ENCODE assay signal across 18 cellular contexts in genomic region chr10:42488416-42488815, GRCh38.
DNase-seq lines count a peak whose midpoint lies in the region; TF ChIP-seq lines count a peak whose summit lies in the region.
"Had no signal": no experiment of that assay in that cellular context is flagged by ENCODE, and none has a peak within 500 bp of the region (broad histone marks: within the 10 kb centered on the region; RNA-seq: fewer than 3 reads in every experiment).

No MANE protein-coding gene starts in this region.

- peak overlapping the region in 3 of 8 donors; percentile 1 to 31 (median 14) for H3K4me3 ChIP-seq in spleen
- H3K4me3 ChIP-seq in hepatocyte = no peak overlapping the region
- H3K4me3 ChIP-seq: ascending aorta had no signal

- no peaks in the 10 kb centered on the region for H3K9me2 ChIP-seq in hepatocyte (replicated peaks; ENCODE audit: insufficient read depth)

- H3K79me2 ChIP-seq in hepatocyte = no peaks in the 10 kb centered on the region

- TF ChIP-seq CTCF in spleen (IDR thresholded peaks at IDR 0.05 in 8 of 11, conservative IDR thresholded peaks at IDR 0.05 in 3 of 11) (no peak), hepatocyte (IDR thresholded peaks at IDR 0.05; ENCODE audit: poor library complexity) (no peak)

- H3K27ac ChIP-seq in spleen (peak overlapping the region in 7 of 8 donors; percentile 2 to 67 (median 52)), hepatocyte (no peak overlapping the region)

- DNase-seq in GM03348 (ENCODE audit: low spot score) (peak; percentile 56), RKO (ENCODE audit: low spot score) (peak; percentile 48), fibroblast of gingiva (ENCODE audit: low read depth) (peak; percentile 61), spleen (no peak), hepatocyte (ENCODE audit: low spot score) (no peak)
- DNase-seq in effector CD4-positive, alpha-beta T cell = no peak
- no peak for DNase-seq in activated CD4-positive, alpha-beta T cell treated with anti-CD3 and anti-CD28 coated beads, Interleukin-2, amount 50 U/mL, for 4 hours
- DNase-seq: activated CD4-positive, alpha-beta T cell treated with anti-CD3 and anti-CD28 coated beads, Interleukin-2, amount 10 ng/mL, durations not matched to agents 7 days and 5 days; COR-L47; effector memory CD8-positive, alpha-beta T cell; H9; naive thymus-derived CD8-positive, alpha-beta T cell; NCI-H2081; NCI-H774; retina; stimulated activated CD4-positive, alpha-beta T cell treated with anti-CD3 and anti-CD28 coated beads, Interleukin-4, amount 100 ng/mL, for 24 hours; T1000 had no signal

- H3K4me2 ChIP-seq in hepatocyte = no peak overlapping the region

- intact Hi-C loops in spleen (cut with DNase I; ENCODE audit: low total_unique reads) = no loop called here

- H3K27me3 ChIP-seq in spleen (replicated peaks in 1 of 7) (no peaks in the 10 kb centered on the region), hepatocyte (no peaks in the 10 kb centered on the region)
- H3K27me3 ChIP-seq: ascending aorta had no signal

- H3K9me3 ChIP-seq in spleen (peaks cover 0 to 16% (median 0%) of the 10 kb centered on the region in 8 donors), hepatocyte (ENCODE audit: low read depth) (no peaks in the 10 kb centered on the region)
- H3K9me3 ChIP-seq: ascending aorta had no signal

- no peak overlapping the region for H2AFZ ChIP-seq in hepatocyte

- no peak for TF ChIP-seq POLR2A in spleen (IDR thresholded peaks at IDR 0.05)

- H4K20me1 ChIP-seq in hepatocyte (ENCODE audit: insufficient read depth, poor library complexity, severe bottlenecking) = no peaks in the 10 kb centered on the region

- 41 to 57% (median 46%) methylated on average over 5 of the region's 5 CpGs for WGBS in spleen, 5 donors
- 74% methylated on average over 5 of the region's 5 CpGs for WGBS in hepatocyte (ENCODE audit: low lambda C conversion rate, missing lambda C conversion rate)

- H3K4me1 ChIP-seq in spleen (no peaks in the 10 kb centered on the region), hepatocyte (ENCODE audit: insufficient read depth) (no peaks in the 10 kb centered on the region)
- H3K4me1 ChIP-seq: ascending aorta had no signal

- H3K36me3 ChIP-seq in spleen (no peaks in the 10 kb centered on the region), hepatocyte (replicated peaks; ENCODE audit: insufficient read depth, low read depth) (no peaks in the 10 kb centered on the region)
- H3K36me3 ChIP-seq: ascending aorta had no signal

Comparison
In these comparisons a context has a peak if more than half of its experiments do, and no peak if none do; other contexts are left out.
1. DNase-seq: peak in GM03348 (single experiment), RKO (single experiment) and fibroblast of gingiva (single experiment); none in spleen (single experiment), hepatocyte (single experiment), effector CD4-positive, alpha-beta T cell (single experiment) and activated CD4-positive, alpha-beta T cell treated with anti-CD3 and anti-CD28 coated beads, Interleukin-2, amount 50 U/mL, for 4 hours (0 of 2).